ENCODE assay signal across 1 cellular context in genomic region chr2:7013761-7014160, GRCh38.
TF ChIP-seq lines count a peak whose summit lies in the region.

No MANE protein-coding gene starts in this region.

TF ChIP-seq in GM12878, 131 proteins besides CTCF, POLR2A, EP300 and RAD21 (continued from another document):
- TF ChIP-seq ZBTB11 (CRISPR knock-in tag; IDR thresholded peaks at IDR 0.05): no peak
- no peak for TF ChIP-seq PAX5 (IDR thresholded peaks at IDR 0.05; ENCODE audit: borderline replicate concordance, low read depth, low read length)
- no peak for TF ChIP-seq E2F4 (IDR thresholded peaks at IDR 0.05; ENCODE audit: low read depth, low read length)
- no peak for TF ChIP-seq ATF2 (IDR thresholded peaks at IDR 0.05; ENCODE audit: low read length)
- TF ChIP-seq GATAD2B (conservative IDR thresholded peaks at IDR 0.05; ENCODE audit: low read depth): no peak
- TF ChIP-seq TCF12 (IDR thresholded peaks at IDR 0.05; ENCODE audit: low read depth, low read length): no peak
- no peak for TF ChIP-seq WRNIP1 (IDR thresholded peaks at IDR 0.05; ENCODE audit: borderline replicate concordance, low read depth, low read length)
- TF ChIP-seq IKZF1 (conservative IDR thresholded peaks at IDR 0.05): no peak
